In genomic region chr5:52786937-52787599, GRCh38 we compare ENCODE assay signal across 8 cellular contexts. TPM values are rescaled to one million over a fixed set of nuclear protein-coding genes. Genes with fewer than 3 reads are reported as not detected.
DNase-seq lines count a peak whose midpoint lies in the region; ATAC-seq, FAIRE-seq and TF ChIP-seq lines count a peak whose summit lies in the region.

No MANE protein-coding gene starts in this region.

- POLR2A ChIA-PET in K562 (lab: Yijun Ruan, JAX), result interaction anchor here (0.6 kb wide), 1 partner anchor 8 kb away, joined by 3 read pairs; no protein-coding TSS in a partner anchor

- H3K9me1 ChIP-seq in K562 (ENCODE audit: control insufficient read depth, insufficient read depth, low read length), result no peaks in the 10 kb centered on the region

- no peak for TF ChIP-seq CTCF in CD14-positive monocyte (IDR thresholded peaks at IDR 0.05)
- TF ChIP-seq CTCF in GM20000 (IDR thresholded peaks at IDR 0.05; ENCODE audit: extremely low read depth, missing control alignments), result peak; percentile 39
- TF ChIP-seq CTCF in K562 (IDR thresholded peaks at IDR 0.05 in 2 of 3, conservative IDR thresholded peaks at IDR 0.05 in 1 of 3; ENCODE audit: insufficient read depth in 2 of 3, low read depth in 1 of 3, low read length in 3 of 3), result peak in 2 of 3 experiments; percentile 17 to 37; a peak in 3 of 6 replicates
- TF ChIP-seq CTCF in thoracic aorta (IDR thresholded peaks at IDR 0.05), result no peak

- no peak overlapping the region for H2AFZ ChIP-seq in K562 (ENCODE audit: low read depth, low read length)

- intact Hi-C loops in CD14-positive monocyte (cut with micrococcal nuclease), result loop anchor here in 1 of 2 donors (10.0 kb wide), 1 partner anchor 128 kb away; no protein-coding TSS in a partner anchor
- intact Hi-C loops in K562 (cut with micrococcal nuclease), result loop anchor here (1.0 kb wide), 1 partner anchor 128 kb away; no protein-coding TSS in a partner anchor

- H3K4me3 Mint-ChIP-seq in CD14-positive monocyte, result peak overlapping the region; percentile 94 to 97

- FAIRE-seq in K562 (lab: Jason Lieb, UNC), result no peak

- under 1% methylated on average over 7 of the region's 11 CpGs for WGBS in K562 (ENCODE audit: insufficient coverage, low coverage, missing lambda C conversion rate)

- no peak overlapping the region for H3K27ac ChIP-seq in K562 (ENCODE audit: extremely low read depth, low read depth, low read length)
- H3K27ac ChIP-seq in thoracic aorta, result peak overlapping the region; percentile 94 to 95

- H3K4me3 ChIP-seq in K562, result no peak overlapping the region
- peak overlapping the region; percentile 87 for H3K4me3 ChIP-seq in thoracic aorta

- peaks cover 0 to 3% of the 10 kb centered on the region in 2 donors for H3K36me3 Mint-ChIP-seq in CD14-positive monocyte

- ATAC-seq in K562, result 0 out of 3 replicates have a peak, but pooled peaks have one; percentile 58
- no peak for ATAC-seq in thoracic aorta (ENCODE audit: insufficient number of reproducible peaks, low FRiP score, low read depth)
- no peak for ATAC-seq in HG02981 (IDR thresholded peaks at IDR 0.05; ENCODE audit: unreplicated experiment)

- no TSS peak for BruUV-seq in K562 (replicated peaks; lab: Mats Ljungman, UMichigan)

- DNase-seq in CD14-positive monocyte (ENCODE audit: low spot score), result no peak
- DNase-seq in GM20000 (ENCODE audit: low spot score), result peak; percentile 40
- DNase-seq in NCI-H69 (lab: John Stamatoyannopoulos, UW), result peak; percentile 54
- DNase-seq in K562 (ENCODE audit: extremely low read depth in 1 of 4, low spot score in 3 of 4), result no peak
- peak; percentile 62 for DNase-seq in kidney tubule cell (ENCODE audit: low spot score)
- no peak for DNase-seq in thoracic aorta (ENCODE audit: low spot score)
- no peak for DNase-seq in cortex of kidney (lab: John Stamatoyannopoulos, UW)

- no peak overlapping the region for H3K9ac ChIP-seq in K562 (ENCODE audit: insufficient read depth in 1 of 2, low read depth in 2 of 2, low read length in 2 of 2)

- no peaks in the 10 kb centered on the region for H3K9me3 Mint-ChIP-seq in CD14-positive monocyte

- H3K36me3 ChIP-seq in K562 (ENCODE audit: control insufficient read depth, insufficient read depth, low read length), result no peaks in the 10 kb centered on the region
- no peaks in the 10 kb centered on the region for H3K36me3 ChIP-seq in thoracic aorta

- H3K79me2 ChIP-seq in K562 (ENCODE audit: control insufficient read depth, insufficient read depth, low read length), result no peaks in the 10 kb centered on the region

- peak in 1 of 2 experiments; percentile 36; a peak in 2 of 4 replicates for TF ChIP-seq RAD21 in K562 (CRISPR knock-in tag; conservative IDR thresholded peaks at IDR 0.05 in 1 of 2, IDR thresholded peaks at IDR 0.05 in 1 of 2)

- peaks cover 62% of the 10 kb centered on the region for H3K4me1 Mint-ChIP-seq in CD14-positive monocyte

- H4K20me1 ChIP-seq in K562 (replicated peaks; ENCODE audit: control insufficient read depth, insufficient read depth, low read length), result no peaks in the 10 kb centered on the region

- H3K27me3 ChIP-seq in K562 (ENCODE audit: control insufficient read depth in 2 of 2, insufficient read depth in 2 of 2, low read length in 2 of 2), result peaks cover 0 to 10% of the 10 kb centered on the region in 2 experiments; a peak in 2 of 5 replicates
- no peaks in the 10 kb centered on the region for H3K27me3 ChIP-seq in thoracic aorta (replicated peaks; ENCODE audit: insufficient read depth)

- H3K4me2 ChIP-seq in K562 (ENCODE audit: insufficient read depth, low read length), result no peak overlapping the region

- H3K9me3 ChIP-seq in K562 (replicated peaks; ENCODE audit: control insufficient read depth, insufficient read depth, low read depth, low read length), result no peaks in the 10 kb centered on the region
- no peaks in the 10 kb centered on the region for H3K9me3 ChIP-seq in thoracic aorta

- H3K27ac Mint-ChIP-seq in CD14-positive monocyte, result peak overlapping the region in 2 of 7 donors; percentile 31 to 75

- H3K4me1 ChIP-seq in K562 (replicated peaks in 1 of 2; ENCODE audit: control insufficient read depth in 2 of 2, insufficient read depth in 2 of 2, low read length in 2 of 2), result peaks cover 0 to 9% of the 10 kb centered on the region in 2 experiments; a peak in 2 of 5 replicates
- peaks cover 10 to 45% of the 10 kb centered on the region in 2 donors for H3K4me1 ChIP-seq in thoracic aorta (ENCODE audit: control insufficient read depth in 1 of 2, low read depth in 2 of 2)

- CTCF ChIA-PET in K562 (lab: Yijun Ruan, JAX; ENCODE audit: low intra/inter-chr PET ratio), result interaction anchor here (1.5 kb wide), 1 partner anchor 129 kb away, joined by 4 read pairs; no protein-coding TSS in a partner anchor

- peaks cover 9 to 26% (median 12%) of the 10 kb centered on the region in 3 donors for H3K27me3 Mint-ChIP-seq in CD14-positive monocyte (ENCODE audit: low read depth in 3 of 3)

- TF ChIP-seq EP300 in K562 (IDR thresholded peaks at IDR 0.05; ENCODE audit: low read length), result no peak

- in situ Hi-C loops in K562 (cut with MboI), result no loop called here

- TF ChIP-seq POLR2A in K562 (conservative IDR thresholded peaks at IDR 0.05), result no peak

TF ChIP-seq in K562, 482 proteins besides CTCF, POLR2A, EP300 and RAD21 (continues in another document):
- no peak for TF ChIP-seq ZNF263 (CRISPR knock-in tag; IDR thresholded peaks at IDR 0.05; ENCODE audit: borderline replicate concordance)
- no peak for TF ChIP-seq ZNF224 (CRISPR knock-in tag; IDR thresholded peaks at IDR 0.05)
- TF ChIP-seq GABPB1 (CRISPR knock-in tag; IDR thresholded peaks at IDR 0.05), result no peak
- no peak for TF ChIP-seq GABPB2 (CRISPR knock-in tag; conservative IDR thresholded peaks at IDR 0.05)
- TF ChIP-seq ARID3B (CRISPR knock-in tag; IDR thresholded peaks at IDR 0.05; ENCODE audit: borderline replicate concordance), result no peak
- no peak for TF ChIP-seq RBM39 (optimal IDR thresholded peaks at IDR 0.05; ENCODE audit: low read depth, low read length)
- no peak for TF ChIP-seq PHB2 (IDR thresholded peaks at IDR 0.05; ENCODE audit: low read depth)
- no peak for TF ChIP-seq NFE2 (IDR thresholded peaks at IDR 0.05; ENCODE audit: low read depth)
- no peak for TF ChIP-seq ZNF140 (CRISPR knock-in tag; IDR thresholded peaks at IDR 0.05)
- TF ChIP-seq TCF7 (IDR thresholded peaks at IDR 0.05; ENCODE audit: borderline replicate concordance), result no peak
- no peak for TF ChIP-seq ZNF561 (CRISPR knock-in tag; conservative IDR thresholded peaks at IDR 0.05)
- no peak for TF ChIP-seq GATA2 (CRISPR knock-in tag; IDR thresholded peaks at IDR 0.05)

RNA-seq across cellular contexts. Expression of gene ITGA1, which starts 0.6 kb away (rescaled TPM):
- under 1 TPM; 0.79 to 0.89 TPM for polyA plus RNA-seq in CD14-positive monocyte
- total RNA-seq in K562 (2011; cell fraction: chromatin; rRNA removed; ENCODE audit: low replicate concordance), result not detected in 2 replicates
- not detected in 2 replicates for total RNA-seq in K562 (2011; cell fraction: nucleolus; rRNA removed)
- total RNA-seq in K562 (2011; cell fraction: nucleoplasm; rRNA removed), result not detected in 2 replicates
- total RNA-seq in K562 (2014; rRNA removed), result not detected in 2 replicates
- total RNA-seq in K562 (2014; rRNA removed; fragmentation: Illumina TruSeq; extraction: Trizol), result 0.04 TPM in 1 of 2 replicates, not detected in the other
- total RNA-seq in K562 (2015; rRNA removed; fragmentation: Illumina TruSeq; extraction: Trizol), result not detected in 2 replicates
- total RNA-seq in K562 (2021), result 0.11 and 0.22 TPM in 2 replicates
- 0.03 TPM in 1 of 2 replicates, not detected in the other for polyA plus RNA-seq in K562 (2011; rRNA removed)
- polyA plus RNA-seq in K562 (2011; cell fraction: cytosol; rRNA removed), result not detected in 2 replicates
- polyA plus RNA-seq in K562 (2011; cell fraction: nucleus; rRNA removed), result 0.07 TPM in 1 of 2 replicates, not detected in the other
- polyA plus RNA-seq in K562 (2012), result not detected in 2 replicates
- polyA plus RNA-seq in K562 (2014; fragmentation: Illumina TruSeq; extraction: Trizol), result not detected in 2 replicates
- polyA plus RNA-seq in K562 (2014; fragmentation: Nextera tagmentation; extraction: Ambion mirVana), result not detected
- not detected in 2 replicates for polyA plus RNA-seq in K562 (2014; rRNA removed)
- not detected in 2 replicates for polyA minus RNA-seq in K562 (2011; rRNA and poly(A)+ RNA removed)
- polyA minus RNA-seq in K562 (2011; cell fraction: cytosol; rRNA and poly(A)+ RNA removed), result 0.09 TPM in 1 of 2 replicates, not detected in the other
- not detected in 2 replicates for polyA minus RNA-seq in K562 (2011; cell fraction: nucleus; rRNA and poly(A)+ RNA removed)
- total RNA-seq in thoracic aorta, result 100 to 1,000 TPM; 125 to 169 TPM

RNA-seq across cellular contexts. Expression of gene PELO, which starts 0.6 kb away (rescaled TPM):
- polyA plus RNA-seq in CD14-positive monocyte (1 to 10 TPM; 1.8 to 2.1 TPM), K562 (2011; rRNA removed) (13.5 and 14.6 TPM in 2 replicates), K562 (2014; fragmentation: Illumina TruSeq; extraction: Trizol) (9.3 TPM in 2 replicates), K562 (2014; fragmentation: Nextera tagmentation; extraction: Ambion mirVana) (1 to 10 TPM; 5.8 to 8.9 TPM), K562 (2014; rRNA removed) (8.3 and 10.7 TPM in 2 replicates)
- 9.5 and 12.0 TPM in 2 replicates for total RNA-seq in K562 (2011; cell fraction: chromatin; rRNA removed; ENCODE audit: low replicate concordance)
- total RNA-seq in K562 (2011; cell fraction: nucleolus; rRNA removed), result 16.2 TPM in 2 replicates
- total RNA-seq in K562 (2011; cell fraction: nucleoplasm; rRNA removed), result 12.4 and 14.2 TPM in 2 replicates
- total RNA-seq in K562 (2014; rRNA removed) (11.9 and 14.5 TPM in 2 replicates), K562 (2014; rRNA removed; fragmentation: Illumina TruSeq; extraction: Trizol) (9.5 and 9.8 TPM in 2 replicates), K562 (2015; rRNA removed; fragmentation: Illumina TruSeq; extraction: Trizol) (11.4 and 11.5 TPM in 2 replicates), K562 (2021) (9.6 and 11.3 TPM in 2 replicates), thoracic aorta (10 to 100 TPM; 28.8 to 44.7 TPM)
- 11.2 and 11.5 TPM in 2 replicates for polyA plus RNA-seq in K562 (2011; cell fraction: cytosol; rRNA removed)
- 7.1 and 12.1 TPM in 2 replicates for polyA plus RNA-seq in K562 (2011; cell fraction: nucleus; rRNA removed)
- 7.6 and 7.7 TPM in 2 replicates for polyA plus RNA-seq in K562 (2012)
- 15.5 and 15.9 TPM in 2 replicates for polyA minus RNA-seq in K562 (2011; rRNA and poly(A)+ RNA removed)
- 9.7 and 10.3 TPM in 2 replicates for polyA minus RNA-seq in K562 (2011; cell fraction: cytosol; rRNA and poly(A)+ RNA removed)
- 13.2 and 28.7 TPM in 2 replicates for polyA minus RNA-seq in K562 (2011; cell fraction: nucleus; rRNA and poly(A)+ RNA removed)

Comparison
In these comparisons a context has a peak if more than half of its experiments do, and no peak if none do; other contexts are left out.
1. DNase-seq: peak in GM20000 (single experiment), NCI-H69 (single experiment) and kidney tubule cell (single experiment); none in CD14-positive monocyte (single experiment), K562 (0 of 4), thoracic aorta (single experiment) and cortex of kidney (single experiment).
2. CTCF ChIP-seq: peak in GM20000 (single experiment) and K562 (2 of 3); none in CD14-positive monocyte (single experiment) and thoracic aorta (single experiment).
3. RNA of gene ITGA1, which starts 0.6 kb away (total RNA-seq): 125 to 169 TPM in thoracic aorta; 0.04 to 0.22 TPM in K562; every median in the first group is over 100 times any median in the second.